ENCODE assay signal across 1 cellular context in the genomic region with DNA sequence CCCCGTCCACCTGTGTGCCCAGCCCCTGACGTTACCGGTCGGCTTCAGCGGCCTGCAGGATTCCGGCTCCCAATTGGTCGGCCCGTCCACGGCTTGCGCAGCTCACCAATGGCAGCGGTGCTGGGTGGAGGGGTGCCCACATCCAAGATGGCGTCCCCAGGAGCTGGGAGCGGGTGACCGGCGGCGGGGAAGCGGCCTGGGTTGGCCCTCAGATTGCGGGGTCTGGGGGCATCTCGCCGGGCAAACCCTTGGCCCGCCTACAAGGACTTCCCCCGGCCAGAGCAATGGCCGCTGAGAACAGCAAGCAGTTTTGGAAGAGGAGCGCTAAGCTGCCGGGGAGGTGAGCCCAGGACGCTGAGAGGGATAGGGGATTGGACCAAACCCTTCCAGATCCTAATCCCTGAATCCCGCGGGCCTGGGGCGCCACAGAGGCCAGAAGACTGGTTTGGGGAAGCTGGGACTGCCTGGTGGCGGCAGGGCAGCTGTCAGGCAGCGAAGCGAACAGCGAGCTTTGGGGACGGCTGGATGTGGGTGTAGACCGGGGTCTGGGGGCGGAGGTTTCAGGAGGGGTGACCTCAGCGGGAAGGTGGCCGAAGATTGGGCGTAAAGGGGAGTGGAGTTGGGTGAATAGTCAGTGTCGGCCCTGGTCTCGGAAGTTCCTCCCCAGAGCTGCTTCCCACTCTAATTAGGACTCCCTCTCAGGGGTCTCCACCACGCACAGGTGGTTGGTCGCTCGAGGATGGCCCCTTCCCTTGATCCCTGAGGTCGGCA.
TF ChIP-seq lines count a peak whose summit lies in the region.

A gene with protein sequence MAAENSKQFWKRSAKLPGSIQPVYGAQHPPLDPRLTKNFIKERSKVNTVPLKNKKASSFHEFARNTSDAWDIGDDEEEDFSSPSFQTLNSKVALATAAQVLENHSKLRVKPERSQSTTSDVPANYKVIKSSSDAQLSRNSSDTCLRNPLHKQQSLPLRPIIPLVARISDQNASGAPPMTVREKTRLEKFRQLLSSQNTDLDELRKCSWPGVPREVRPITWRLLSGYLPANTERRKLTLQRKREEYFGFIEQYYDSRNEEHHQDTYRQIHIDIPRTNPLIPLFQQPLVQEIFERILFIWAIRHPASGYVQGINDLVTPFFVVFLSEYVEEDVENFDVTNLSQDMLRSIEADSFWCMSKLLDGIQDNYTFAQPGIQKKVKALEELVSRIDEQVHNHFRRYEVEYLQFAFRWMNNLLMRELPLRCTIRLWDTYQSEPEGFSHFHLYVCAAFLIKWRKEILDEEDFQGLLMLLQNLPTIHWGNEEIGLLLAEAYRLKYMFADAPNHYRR (plus strand): TSS at position 139 of the 771 bp plus-strand sequence. CDS start 146 bp downstream, at position 285.
TSS of gene TMEM217 (minus strand) at position 511 of the 771 bp plus-strand sequence. CDS start 39,114 bp downstream, outside the sequence.

TF ChIP-seq in K562, 482 proteins besides CTCF, POLR2A, EP300 and RAD21 (continued from another document and continues in another):
- TF ChIP-seq ELF4 (CRISPR knock-in tag; IDR thresholded peaks at IDR 0.05) (peak; percentile 53; the same call in 1 of the 2 replicates), ZNF232 (CRISPR knock-in tag; IDR thresholded peaks at IDR 0.05) (0 out of 2 replicates have a peak, but pooled peaks have one; percentile 66), EWSR1 (IDR thresholded peaks at IDR 0.05; ENCODE audit: borderline replicate concordance, low read depth, partially characterized antibody) (no peak), ATF1 (CRISPR knock-in tag; IDR thresholded peaks at IDR 0.05) (peak; percentile 89), ATF1 (tag; IDR thresholded peaks at IDR 0.05) (peak; percentile 99), HNRNPL (IDR thresholded peaks at IDR 0.05; ENCODE audit: low read depth, low read length) (peak; percentile 66; the same call in 1 of the 2 replicates), SP1 (CRISPR knock-in tag; IDR thresholded peaks at IDR 0.05) (peak; percentile 92), TEAD4 (IDR thresholded peaks at IDR 0.05; ENCODE audit: low read length) (0 out of 2 replicates have a peak, but pooled peaks have one; percentile 4), TEAD4 (CRISPR knock-in tag; IDR thresholded peaks at IDR 0.05; ENCODE audit: borderline replicate concordance) (no peak), ZBTB33 (CRISPR knock-in tag; IDR thresholded peaks at IDR 0.05) (no peak), TBP (optimal IDR thresholded peaks at IDR 0.05; ENCODE audit: low read depth, low read length) (peak; percentile 86), MBD2 (IDR thresholded peaks at IDR 0.05; ENCODE audit: borderline replicate concordance, low read depth) (peak; percentile 100), ZBTB17 (CRISPR knock-in tag; IDR thresholded peaks at IDR 0.05) (0 out of 2 replicates have a peak, but pooled peaks have one; percentile 33), MIER1 (IDR thresholded peaks at IDR 0.05; ENCODE audit: low read depth) (peak; percentile 41; the same call in 1 of the 2 replicates), OTX1 (CRISPR knock-in tag; IDR thresholded peaks at IDR 0.05) (peak; percentile 29; the same call in 1 of the 2 replicates), KDM4B (IDR thresholded peaks at IDR 0.05; ENCODE audit: borderline replicate concordance in 2 of 2, low read depth in 1 of 2) (peak in 1 of 2 experiments; percentile 48; a peak in 1 of 4 replicates), POLR3A (IDR thresholded peaks at IDR 0.05; ENCODE audit: borderline replicate concordance, extremely low read depth, insufficient read depth, insufficient read length) (no peak), ZNF445 (CRISPR knock-in tag; IDR thresholded peaks at IDR 0.05; ENCODE audit: low read depth) (no peak), DMBX1 (CRISPR knock-in tag; IDR thresholded peaks at IDR 0.05; ENCODE audit: borderline replicate concordance) (peak; percentile 52; the same call in 1 of the 2 replicates), TCF3 (CRISPR knock-in tag; IDR thresholded peaks at IDR 0.05) (no peak; the same call in none of the 2 replicates), TEAD1 (CRISPR knock-in tag; IDR thresholded peaks at IDR 0.05) (peak in 1 of 2 experiments; percentile 76; a peak in 3 of 4 replicates), ZC3H8 (IDR thresholded peaks at IDR 0.05) (0 out of 2 replicates have a peak, but pooled peaks have one; percentile 39), SIN3B (IDR thresholded peaks at IDR 0.05; ENCODE audit: low read depth) (peak; percentile 94), TRIM28 (IDR thresholded peaks at IDR 0.05) (0 out of 2 replicates have a peak, but pooled peaks have one; percentile 27), ZNF395 (CRISPR knock-in tag; IDR thresholded peaks at IDR 0.05) (peak; percentile 77; the same call in 1 of the 2 replicates), E2F1 (CRISPR knock-in tag; IDR thresholded peaks at IDR 0.05) (peak; percentile 92), HLTF (IDR thresholded peaks at IDR 0.05) (peak; percentile 74; the same call in 1 of the 2 replicates), ZNF764 (CRISPR knock-in tag; IDR thresholded peaks at IDR 0.05; ENCODE audit: low read depth) (peak; percentile 57; the same call in 1 of the 2 replicates), MYC (IDR thresholded peaks at IDR 0.05; ENCODE audit: low read depth, low read length) (no peak; the same call in 1 of the 2 replicates), MYC (CRISPR knock-in tag; IDR thresholded peaks at IDR 0.05; ENCODE audit: borderline replicate concordance, low read depth) (peak; percentile 89; the same call in 1 of the 2 replicates), SAP30 (IDR thresholded peaks at IDR 0.05; ENCODE audit: borderline replicate concordance, insufficient read depth, low read depth, low read length, poor library complexity, severe bottlenecking) (peak; percentile 84), NR1H2 (CRISPR knock-in tag; IDR thresholded peaks at IDR 0.05) (peak; percentile 40; the same call in 1 of the 2 replicates), SMAD1 (IDR thresholded peaks at IDR 0.05; ENCODE audit: low read depth, low read length, partially characterized antibody) (no peak), SIN3A (IDR thresholded peaks at IDR 0.05; ENCODE audit: borderline replicate concordance in 2 of 2, control insufficient read depth in 1 of 2, low read depth in 2 of 2, low read length in 2 of 2) (peak; percentile 55 to 74; a peak in 1 of 4 replicates), ZNF217 (CRISPR knock-in tag; IDR thresholded peaks at IDR 0.05) (no peak), E2F8 (IDR thresholded peaks at IDR 0.05; ENCODE audit: low read depth, partially characterized antibody) (peak; percentile 49), BDP1 (IDR thresholded peaks at IDR 0.05; ENCODE audit: insufficient read depth, insufficient read length) (no peak), PHF20 (IDR thresholded peaks at IDR 0.05; ENCODE audit: partially characterized antibody) (peak; percentile 83), NFYB (IDR thresholded peaks at IDR 0.05; ENCODE audit: extremely low read depth, insufficient read length) (peak; percentile 93), ZNF140 (CRISPR knock-in tag; IDR thresholded peaks at IDR 0.05) (no peak), TRIM24 (IDR thresholded peaks at IDR 0.05) (peak in 1 of 2 experiments; percentile 38; a peak in 1 of 4 replicates), ATF7 (IDR thresholded peaks at IDR 0.05) (peak; percentile 83), KLF13 (tag; IDR thresholded peaks at IDR 0.05; ENCODE audit: borderline replicate concordance, low read depth) (no peak)
- TF ChIP-seq, protein P1, sequence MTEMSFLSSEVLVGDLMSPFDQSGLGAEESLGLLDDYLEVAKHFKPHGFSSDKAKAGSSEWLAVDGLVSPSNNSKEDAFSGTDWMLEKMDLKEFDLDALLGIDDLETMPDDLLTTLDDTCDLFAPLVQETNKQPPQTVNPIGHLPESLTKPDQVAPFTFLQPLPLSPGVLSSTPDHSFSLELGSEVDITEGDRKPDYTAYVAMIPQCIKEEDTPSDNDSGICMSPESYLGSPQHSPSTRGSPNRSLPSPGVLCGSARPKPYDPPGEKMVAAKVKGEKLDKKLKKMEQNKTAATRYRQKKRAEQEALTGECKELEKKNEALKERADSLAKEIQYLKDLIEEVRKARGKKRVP (CRISPR knock-in tag; IDR thresholded peaks at IDR 0.05), result peak; percentile 6; the same call in 1 of the 2 replicates
- TF ChIP-seq, protein P2, sequence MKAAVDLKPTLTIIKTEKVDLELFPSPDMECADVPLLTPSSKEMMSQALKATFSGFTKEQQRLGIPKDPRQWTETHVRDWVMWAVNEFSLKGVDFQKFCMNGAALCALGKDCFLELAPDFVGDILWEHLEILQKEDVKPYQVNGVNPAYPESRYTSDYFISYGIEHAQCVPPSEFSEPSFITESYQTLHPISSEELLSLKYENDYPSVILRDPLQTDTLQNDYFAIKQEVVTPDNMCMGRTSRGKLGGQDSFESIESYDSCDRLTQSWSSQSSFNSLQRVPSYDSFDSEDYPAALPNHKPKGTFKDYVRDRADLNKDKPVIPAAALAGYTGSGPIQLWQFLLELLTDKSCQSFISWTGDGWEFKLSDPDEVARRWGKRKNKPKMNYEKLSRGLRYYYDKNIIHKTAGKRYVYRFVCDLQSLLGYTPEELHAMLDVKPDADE (conservative IDR thresholded peaks at IDR 0.05; ENCODE audit: control insufficient read depth, low read depth, low read length), result 0 out of 2 replicates have a peak, but pooled peaks have one; percentile 40
- TF ChIP-seq, protein P3, sequence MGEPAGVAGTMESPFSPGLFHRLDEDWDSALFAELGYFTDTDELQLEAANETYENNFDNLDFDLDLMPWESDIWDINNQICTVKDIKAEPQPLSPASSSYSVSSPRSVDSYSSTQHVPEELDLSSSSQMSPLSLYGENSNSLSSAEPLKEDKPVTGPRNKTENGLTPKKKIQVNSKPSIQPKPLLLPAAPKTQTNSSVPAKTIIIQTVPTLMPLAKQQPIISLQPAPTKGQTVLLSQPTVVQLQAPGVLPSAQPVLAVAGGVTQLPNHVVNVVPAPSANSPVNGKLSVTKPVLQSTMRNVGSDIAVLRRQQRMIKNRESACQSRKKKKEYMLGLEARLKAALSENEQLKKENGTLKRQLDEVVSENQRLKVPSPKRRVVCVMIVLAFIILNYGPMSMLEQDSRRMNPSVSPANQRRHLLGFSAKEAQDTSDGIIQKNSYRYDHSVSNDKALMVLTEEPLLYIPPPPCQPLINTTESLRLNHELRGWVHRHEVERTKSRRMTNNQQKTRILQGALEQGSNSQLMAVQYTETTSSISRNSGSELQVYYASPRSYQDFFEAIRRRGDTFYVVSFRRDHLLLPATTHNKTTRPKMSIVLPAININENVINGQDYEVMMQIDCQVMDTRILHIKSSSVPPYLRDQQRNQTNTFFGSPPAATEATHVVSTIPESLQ (CRISPR knock-in tag; IDR thresholded peaks at IDR 0.05), result 0 out of 2 replicates have a peak, but pooled peaks have one; percentile 67
